1 cellular context compared by ENCODE assay signal in the genomic region with DNA sequence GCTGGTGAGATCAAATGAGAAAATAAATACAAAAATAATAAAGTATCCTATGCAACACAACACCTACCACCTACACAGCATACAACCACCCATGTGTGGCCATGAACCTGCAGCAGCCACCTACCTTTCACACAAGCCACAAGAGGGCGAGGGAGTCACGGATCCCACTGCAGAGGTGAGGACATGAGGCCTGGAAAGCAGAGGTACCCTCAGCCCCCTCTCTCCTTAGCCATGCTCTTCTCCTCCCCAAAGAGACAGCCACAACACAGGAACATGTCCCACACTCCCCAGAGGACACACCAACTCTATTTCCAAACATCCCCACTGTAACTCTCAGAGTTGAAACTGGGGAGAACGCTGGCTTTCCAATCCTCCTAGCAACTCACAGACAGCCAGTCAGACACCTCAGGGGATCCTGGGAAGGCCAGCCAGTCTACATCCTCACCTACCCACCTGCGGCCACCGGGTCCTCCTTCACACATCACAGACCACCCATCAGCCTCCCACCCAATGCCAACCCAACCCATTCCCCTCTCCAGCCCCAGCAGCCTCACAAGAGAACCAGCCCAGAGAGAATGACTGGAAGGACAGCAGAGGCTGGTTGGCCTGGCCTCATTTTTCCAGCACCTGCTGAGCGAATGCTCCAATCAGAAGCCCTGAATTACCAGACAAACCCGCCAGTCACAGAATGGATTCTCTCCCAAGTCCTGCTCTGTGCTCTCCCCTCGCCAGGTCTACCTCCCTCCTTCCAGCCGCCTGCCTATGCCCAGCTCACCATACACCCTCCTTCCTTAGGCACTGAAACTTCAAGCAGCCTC.
A peak's percentile ranks its signal among the peaks of the same experiment; 100 is the strongest.
TF ChIP-seq lines count a peak whose summit lies in the region.

No MANE protein-coding gene starts in this region.

TF ChIP-seq in K562, 482 proteins besides CTCF, POLR2A, EP300 and RAD21 (continued from another document and continues in another):
- TF ChIP-seq ZNF431 (CRISPR knock-in tag; IDR thresholded peaks at IDR 0.05) (no peak), RCOR1 (IDR thresholded peaks at IDR 0.05; ENCODE audit: borderline replicate concordance in 1 of 2, low read depth in 2 of 2, low read length in 2 of 2) (peak in 1 of 2 experiments; percentile 49; a peak in 2 of 4 replicates), HDGF (IDR thresholded peaks at IDR 0.05) (peak; percentile 57; the same call in 1 of the 2 replicates), POU5F1 (IDR thresholded peaks at IDR 0.05; ENCODE audit: borderline replicate concordance, low read depth, low read length, partially characterized antibody) (no peak), CBFB (CRISPR knock-in tag; IDR thresholded peaks at IDR 0.05) (no peak), NUFIP1 (IDR thresholded peaks at IDR 0.05; ENCODE audit: partially characterized antibody) (no peak), HEY1 (CRISPR knock-in tag; IDR thresholded peaks at IDR 0.05; ENCODE audit: borderline replicate concordance) (no peak), MTA2 (IDR thresholded peaks at IDR 0.05; ENCODE audit: low read depth) (0 out of 2 replicates have a peak, but pooled peaks have one; percentile 13), ELF2 (CRISPR knock-in tag; IDR thresholded peaks at IDR 0.05) (0 out of 2 replicates have a peak, but pooled peaks have one; percentile 11), ZNF695 (CRISPR knock-in tag; IDR thresholded peaks at IDR 0.05) (no peak), HDAC3 (IDR thresholded peaks at IDR 0.05; ENCODE audit: borderline replicate concordance, partially characterized antibody) (no peak), FOXK2 (conservative IDR thresholded peaks at IDR 0.05 in 1 of 2, IDR thresholded peaks at IDR 0.05 in 1 of 2; ENCODE audit: low read depth in 2 of 2) (no peak), PTTG1 (tag; IDR thresholded peaks at IDR 0.05; ENCODE audit: low read depth) (no peak), CXXC5 (CRISPR knock-in tag; IDR thresholded peaks at IDR 0.05) (peak; percentile 35; the same call in 1 of the 2 replicates), CBX8 (IDR thresholded peaks at IDR 0.05; ENCODE audit: borderline replicate concordance, extremely low read depth, low read depth, low read length, poor library complexity, severe bottlenecking) (no peak), L3MBTL2 (IDR thresholded peaks at IDR 0.05) (peak; percentile 45; the same call in 1 of the 2 replicates), MAFG (tag; conservative IDR thresholded peaks at IDR 0.05) (no peak), BRD9 (IDR thresholded peaks at IDR 0.05; ENCODE audit: low read depth, partially characterized antibody) (peak; percentile 87), SIX5 (IDR thresholded peaks at IDR 0.05; ENCODE audit: borderline replicate concordance in 1 of 2, insufficient read depth in 1 of 2, low read depth in 1 of 2, low read length in 2 of 2) (no peak)
- TF ChIP-seq, protein P1, sequence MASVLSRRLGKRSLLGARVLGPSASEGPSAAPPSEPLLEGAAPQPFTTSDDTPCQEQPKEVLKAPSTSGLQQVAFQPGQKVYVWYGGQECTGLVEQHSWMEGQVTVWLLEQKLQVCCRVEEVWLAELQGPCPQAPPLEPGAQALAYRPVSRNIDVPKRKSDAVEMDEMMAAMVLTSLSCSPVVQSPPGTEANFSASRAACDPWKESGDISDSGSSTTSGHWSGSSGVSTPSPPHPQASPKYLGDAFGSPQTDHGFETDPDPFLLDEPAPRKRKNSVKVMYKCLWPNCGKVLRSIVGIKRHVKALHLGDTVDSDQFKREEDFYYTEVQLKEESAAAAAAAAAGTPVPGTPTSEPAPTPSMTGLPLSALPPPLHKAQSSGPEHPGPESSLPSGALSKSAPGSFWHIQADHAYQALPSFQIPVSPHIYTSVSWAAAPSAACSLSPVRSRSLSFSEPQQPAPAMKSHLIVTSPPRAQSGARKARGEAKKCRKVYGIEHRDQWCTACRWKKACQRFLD (CRISPR knock-in tag; IDR thresholded peaks at IDR 0.05), result peak; percentile 46; the same call in 1 of the 2 replicates
- TF ChIP-seq, protein P2, sequence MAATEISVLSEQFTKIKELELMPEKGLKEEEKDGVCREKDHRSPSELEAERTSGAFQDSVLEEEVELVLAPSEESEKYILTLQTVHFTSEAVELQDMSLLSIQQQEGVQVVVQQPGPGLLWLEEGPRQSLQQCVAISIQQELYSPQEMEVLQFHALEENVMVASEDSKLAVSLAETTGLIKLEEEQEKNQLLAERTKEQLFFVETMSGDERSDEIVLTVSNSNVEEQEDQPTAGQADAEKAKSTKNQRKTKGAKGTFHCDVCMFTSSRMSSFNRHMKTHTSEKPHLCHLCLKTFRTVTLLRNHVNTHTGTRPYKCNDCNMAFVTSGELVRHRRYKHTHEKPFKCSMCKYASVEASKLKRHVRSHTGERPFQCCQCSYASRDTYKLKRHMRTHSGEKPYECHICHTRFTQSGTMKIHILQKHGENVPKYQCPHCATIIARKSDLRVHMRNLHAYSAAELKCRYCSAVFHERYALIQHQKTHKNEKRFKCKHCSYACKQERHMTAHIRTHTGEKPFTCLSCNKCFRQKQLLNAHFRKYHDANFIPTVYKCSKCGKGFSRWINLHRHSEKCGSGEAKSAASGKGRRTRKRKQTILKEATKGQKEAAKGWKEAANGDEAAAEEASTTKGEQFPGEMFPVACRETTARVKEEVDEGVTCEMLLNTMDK (IDR thresholded peaks at IDR 0.05; ENCODE audit: borderline replicate concordance, insufficient read depth, low read depth, low read length, poor library complexity, severe bottlenecking), result peak; percentile 73
- TF ChIP-seq, protein P3, sequence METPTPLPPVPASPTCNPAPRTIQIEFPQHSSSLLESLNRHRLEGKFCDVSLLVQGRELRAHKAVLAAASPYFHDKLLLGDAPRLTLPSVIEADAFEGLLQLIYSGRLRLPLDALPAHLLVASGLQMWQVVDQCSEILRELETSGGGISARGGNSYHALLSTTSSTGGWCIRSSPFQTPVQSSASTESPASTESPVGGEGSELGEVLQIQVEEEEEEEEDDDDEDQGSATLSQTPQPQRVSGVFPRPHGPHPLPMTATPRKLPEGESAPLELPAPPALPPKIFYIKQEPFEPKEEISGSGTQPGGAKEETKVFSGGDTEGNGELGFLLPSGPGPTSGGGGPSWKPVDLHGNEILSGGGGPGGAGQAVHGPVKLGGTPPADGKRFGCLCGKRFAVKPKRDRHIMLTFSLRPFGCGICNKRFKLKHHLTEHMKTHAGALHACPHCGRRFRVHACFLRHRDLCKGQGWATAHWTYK (CRISPR knock-in tag; IDR thresholded peaks at IDR 0.05), result no peak
- TF ChIP-seq, protein P4, sequence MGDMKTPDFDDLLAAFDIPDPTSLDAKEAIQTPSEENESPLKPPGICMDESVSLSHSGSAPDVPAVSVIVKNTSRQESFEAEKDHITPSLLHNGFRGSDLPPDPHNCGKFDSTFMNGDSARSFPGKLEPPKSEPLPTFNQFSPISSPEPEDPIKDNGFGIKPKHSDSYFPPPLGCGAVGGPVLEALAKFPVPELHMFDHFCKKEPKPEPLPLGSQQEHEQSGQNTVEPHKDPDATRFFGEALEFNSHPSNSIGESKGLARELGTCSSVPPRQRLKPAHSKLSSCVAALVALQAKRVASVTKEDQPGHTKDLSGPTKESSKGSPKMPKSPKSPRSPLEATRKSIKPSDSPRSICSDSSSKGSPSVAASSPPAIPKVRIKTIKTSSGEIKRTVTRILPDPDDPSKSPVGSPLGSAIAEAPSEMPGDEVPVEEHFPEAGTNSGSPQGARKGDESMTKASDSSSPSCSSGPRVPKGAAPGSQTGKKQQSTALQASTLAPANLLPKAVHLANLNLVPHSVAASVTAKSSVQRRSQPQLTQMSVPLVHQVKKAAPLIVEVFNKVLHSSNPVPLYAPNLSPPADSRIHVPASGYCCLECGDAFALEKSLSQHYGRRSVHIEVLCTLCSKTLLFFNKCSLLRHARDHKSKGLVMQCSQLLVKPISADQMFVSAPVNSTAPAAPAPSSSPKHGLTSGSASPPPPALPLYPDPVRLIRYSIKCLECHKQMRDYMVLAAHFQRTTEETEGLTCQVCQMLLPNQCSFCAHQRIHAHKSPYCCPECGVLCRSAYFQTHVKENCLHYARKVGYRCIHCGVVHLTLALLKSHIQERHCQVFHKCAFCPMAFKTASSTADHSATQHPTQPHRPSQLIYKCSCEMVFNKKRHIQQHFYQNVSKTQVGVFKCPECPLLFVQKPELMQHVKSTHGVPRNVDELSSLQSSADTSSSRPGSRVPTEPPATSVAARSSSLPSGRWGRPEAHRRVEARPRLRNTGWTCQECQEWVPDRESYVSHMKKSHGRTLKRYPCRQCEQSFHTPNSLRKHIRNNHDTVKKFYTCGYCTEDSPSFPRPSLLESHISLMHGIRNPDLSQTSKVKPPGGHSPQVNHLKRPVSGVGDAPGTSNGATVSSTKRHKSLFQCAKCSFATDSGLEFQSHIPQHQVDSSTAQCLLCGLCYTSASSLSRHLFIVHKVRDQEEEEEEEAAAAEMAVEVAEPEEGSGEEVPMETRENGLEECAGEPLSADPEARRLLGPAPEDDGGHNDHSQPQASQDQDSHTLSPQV (IDR thresholded peaks at IDR 0.05), result peak; percentile 88
- TF ChIP-seq, protein P5, sequence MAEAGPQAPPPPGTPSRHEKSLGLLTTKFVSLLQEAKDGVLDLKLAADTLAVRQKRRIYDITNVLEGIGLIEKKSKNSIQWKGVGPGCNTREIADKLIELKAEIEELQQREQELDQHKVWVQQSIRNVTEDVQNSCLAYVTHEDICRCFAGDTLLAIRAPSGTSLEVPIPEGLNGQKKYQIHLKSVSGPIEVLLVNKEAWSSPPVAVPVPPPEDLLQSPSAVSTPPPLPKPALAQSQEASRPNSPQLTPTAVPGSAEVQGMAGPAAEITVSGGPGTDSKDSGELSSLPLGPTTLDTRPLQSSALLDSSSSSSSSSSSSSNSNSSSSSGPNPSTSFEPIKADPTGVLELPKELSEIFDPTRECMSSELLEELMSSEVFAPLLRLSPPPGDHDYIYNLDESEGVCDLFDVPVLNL (CRISPR knock-in tag; IDR thresholded peaks at IDR 0.05; ENCODE audit: low read depth), result no peak
- TF ChIP-seq, protein P6, sequence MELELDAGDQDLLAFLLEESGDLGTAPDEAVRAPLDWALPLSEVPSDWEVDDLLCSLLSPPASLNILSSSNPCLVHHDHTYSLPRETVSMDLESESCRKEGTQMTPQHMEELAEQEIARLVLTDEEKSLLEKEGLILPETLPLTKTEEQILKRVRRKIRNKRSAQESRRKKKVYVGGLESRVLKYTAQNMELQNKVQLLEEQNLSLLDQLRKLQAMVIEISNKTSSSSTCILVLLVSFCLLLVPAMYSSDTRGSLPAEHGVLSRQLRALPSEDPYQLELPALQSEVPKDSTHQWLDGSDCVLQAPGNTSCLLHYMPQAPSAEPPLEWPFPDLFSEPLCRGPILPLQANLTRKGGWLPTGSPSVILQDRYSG (tag; conservative IDR thresholded peaks at IDR 0.05; ENCODE audit: low read depth), result 0 out of 2 replicates have a peak, but pooled peaks have one; percentile 44
- TF ChIP-seq, protein P7, sequence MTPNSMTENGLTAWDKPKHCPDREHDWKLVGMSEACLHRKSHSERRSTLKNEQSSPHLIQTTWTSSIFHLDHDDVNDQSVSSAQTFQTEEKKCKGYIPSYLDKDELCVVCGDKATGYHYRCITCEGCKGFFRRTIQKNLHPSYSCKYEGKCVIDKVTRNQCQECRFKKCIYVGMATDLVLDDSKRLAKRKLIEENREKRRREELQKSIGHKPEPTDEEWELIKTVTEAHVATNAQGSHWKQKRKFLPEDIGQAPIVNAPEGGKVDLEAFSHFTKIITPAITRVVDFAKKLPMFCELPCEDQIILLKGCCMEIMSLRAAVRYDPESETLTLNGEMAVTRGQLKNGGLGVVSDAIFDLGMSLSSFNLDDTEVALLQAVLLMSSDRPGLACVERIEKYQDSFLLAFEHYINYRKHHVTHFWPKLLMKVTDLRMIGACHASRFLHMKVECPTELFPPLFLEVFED (CRISPR knock-in tag; conservative IDR thresholded peaks at IDR 0.05), result no peak
